ENCODE assay signal across 8 cellular contexts in the genomic region with DNA sequence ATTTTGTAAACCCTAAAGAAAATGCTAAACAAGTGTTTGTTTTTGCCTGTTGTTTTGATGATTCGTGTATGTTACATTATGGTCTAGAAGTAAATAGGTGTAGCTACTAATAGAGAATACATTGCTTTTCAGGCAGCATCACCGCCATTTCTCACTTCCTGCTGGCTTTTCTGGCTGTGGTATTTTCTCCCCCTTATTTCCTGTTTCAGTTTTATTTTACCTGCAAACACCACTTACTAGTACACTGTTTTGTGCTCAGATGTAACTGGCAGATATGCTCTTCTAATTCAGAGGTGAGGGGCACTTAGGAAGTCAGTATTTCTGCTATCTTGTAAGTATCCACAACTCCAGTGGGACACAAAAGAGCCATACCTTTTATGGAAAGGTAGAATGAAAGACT. TPM values are rescaled to one million over a fixed set of nuclear protein-coding genes. Genes with fewer than 3 reads are reported as not detected.
A peak's percentile ranks its signal among the peaks of the same experiment; 100 is the strongest.
DNase-seq lines count a peak whose midpoint lies in the region; ATAC-seq and TF ChIP-seq lines count a peak whose summit lies in the region.
"Had no signal": no experiment of that assay in that cellular context is flagged by ENCODE, and none has a peak within 500 bp of the region (broad histone marks: within the 10 kb centered on the region; RNA-seq: fewer than 3 reads in every experiment).

No MANE protein-coding gene starts in this region.

- peak overlapping the region; percentile 29 for H3K4me3 Mint-ChIP-seq in T-helper 1 cell treated with Interleukin-12 subunit alpha and Interleukin-12 subunit beta and Interleukin-4 antibody, amounts not matched to agents 30 μg/mL and 1 μg/mL, for 36 hours
- H3K4me3 Mint-ChIP-seq in natural killer cell, result peak overlapping the region; percentile 83

- H3K9me3 Mint-ChIP-seq in T-helper 1 cell treated with Interleukin-12 subunit alpha and Interleukin-12 subunit beta and Interleukin-4 antibody, amounts not matched to agents 30 μg/mL and 1 μg/mL, for 36 hours, result no peaks in the 10 kb centered on the region
- no peaks in the 10 kb centered on the region for H3K9me3 Mint-ChIP-seq in natural killer cell

- no peak for TF ChIP-seq CTCF in natural killer cell (IDR thresholded peaks at IDR 0.05)

- peaks cover 2% of the 10 kb centered on the region for H3K36me3 Mint-ChIP-seq in T-helper 1 cell treated with Interleukin-12 subunit alpha and Interleukin-12 subunit beta and Interleukin-4 antibody, amounts not matched to agents 30 μg/mL and 1 μg/mL, for 36 hours (ENCODE audit: low read depth)
- no peaks in the 10 kb centered on the region for H3K36me3 Mint-ChIP-seq in natural killer cell

- ATAC-seq in GM18502 (IDR thresholded peaks at IDR 0.05; ENCODE audit: poor library complexity, unreplicated experiment) (peak; percentile 58), GM21576 (IDR thresholded peaks at IDR 0.05; ENCODE audit: unreplicated experiment) (peak; percentile 58), natural killer cell (peak; percentile 65 to 81 (median 75)), HG03442 (IDR thresholded peaks at IDR 0.05; ENCODE audit: unreplicated experiment) (no peak)

- intact Hi-C loops in natural killer cell (cut with micrococcal nuclease), result no loop called here

- peaks cover 9% of the 10 kb centered on the region for H3K4me1 Mint-ChIP-seq in T-helper 1 cell treated with Interleukin-12 subunit alpha and Interleukin-12 subunit beta and Interleukin-4 antibody, amounts not matched to agents 30 μg/mL and 1 μg/mL, for 36 hours (ENCODE audit: low read depth)
- peaks cover 16 to 19% of the 10 kb centered on the region in 2 donors for H3K4me1 Mint-ChIP-seq in natural killer cell

- peak overlapping the region; percentile 46 for H3K27ac Mint-ChIP-seq in T-helper 1 cell treated with Interleukin-12 subunit alpha and Interleukin-12 subunit beta and Interleukin-4 antibody, amounts not matched to agents 30 μg/mL and 1 μg/mL, for 36 hours
- peak overlapping the region; percentile 81 to 86 for H3K27ac Mint-ChIP-seq in natural killer cell

- no peak for DNase-seq in natural killer cell
- no peak for DNase-seq in SHP77 treated with DMSO at 0.1 percent for 48 hours (lab: John Stamatoyannopoulos, UW)
- DNase-seq in SKM-1 treated with dmso at 0.1 percent for 144 hours (lab: John Stamatoyannopoulos, UW; ENCODE audit: unreplicated experiment), result no peak
- DNase-seq: NCI-H1105 treated with DMSO at 0.1 percent for 48 hours had no signal

- no peaks in the 10 kb centered on the region for H3K27me3 Mint-ChIP-seq in T-helper 1 cell treated with Interleukin-12 subunit alpha and Interleukin-12 subunit beta and Interleukin-4 antibody, amounts not matched to agents 30 μg/mL and 1 μg/mL, for 36 hours (ENCODE audit: low read depth)
- no peaks in the 10 kb centered on the region for H3K27me3 Mint-ChIP-seq in natural killer cell (ENCODE audit: low read depth in 2 of 2)

RNA-seq across cellular contexts. Expression of a gene that starts 38.1 kb away (rescaled TPM):
- under 1 TPM; 0.63 to 0.93 (median 0.82) TPM for total RNA-seq in natural killer cell
